Comparison of ENCODE assay signal across 8 cellular contexts in the genomic region with DNA sequence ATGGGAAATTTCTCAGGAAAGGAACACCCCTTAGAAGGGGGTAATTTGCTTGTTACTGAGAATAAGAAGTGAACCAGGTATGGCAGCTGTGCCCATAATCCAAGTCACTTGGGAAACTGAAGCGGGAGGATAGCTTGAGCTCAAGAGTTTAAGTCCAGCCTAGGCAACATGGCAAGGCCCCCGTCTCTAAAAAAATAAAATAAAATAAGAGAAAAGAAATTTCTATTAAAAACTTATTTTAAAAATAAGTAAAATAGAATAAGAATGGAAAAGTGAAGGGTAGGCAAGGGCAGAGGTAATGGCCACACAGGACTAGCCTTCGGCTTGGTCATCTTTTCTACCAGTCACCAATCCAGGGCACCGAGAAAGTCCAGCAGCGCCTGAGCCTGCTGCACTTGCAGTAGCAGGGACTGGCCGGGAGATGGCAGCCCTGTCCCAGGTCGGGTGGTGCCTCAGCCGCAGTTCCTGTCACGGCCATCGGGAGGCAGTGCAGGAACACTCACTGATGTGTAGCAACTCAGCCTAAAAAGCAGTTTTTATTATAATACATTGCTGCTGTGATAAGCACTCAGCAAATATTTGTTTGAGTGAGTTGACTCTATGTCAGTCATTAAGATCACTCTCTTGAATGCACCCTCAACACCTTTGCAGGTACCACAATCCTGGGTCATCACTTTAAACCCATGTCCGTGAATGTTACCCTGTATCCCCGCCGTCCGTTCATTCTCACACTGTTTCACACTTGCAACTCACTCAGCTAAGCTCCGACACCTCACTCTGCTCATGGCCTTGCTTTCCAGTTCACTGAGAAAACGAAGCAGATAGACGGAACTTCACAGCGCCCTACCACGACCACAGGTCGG. TPM values are rescaled to one million over a fixed set of nuclear protein-coding genes. Genes with fewer than 3 reads are reported as not detected.
A peak's percentile ranks its signal among the peaks of the same experiment; 100 is the strongest.
DNase-seq lines count a peak whose midpoint lies in the region; ATAC-seq and TF ChIP-seq lines count a peak whose summit lies in the region.

No MANE protein-coding gene starts in this region.

- H3K4me1 ChIP-seq in right lobe of liver = peaks cover 0 to 10% (median 0%) of the 10 kb centered on the region in 4 donors

- H3K4me3 ChIP-seq in right lobe of liver = no peak overlapping the region

- intact Hi-C loops in right lobe of liver (cut with DNase I) = loop anchor here in 1 of 2 donors (5.0 to 10.0 kb wide), 2 partner anchors 233 to 310 kb away; no protein-coding TSS in a partner anchor

- no peaks in the 10 kb centered on the region for H3K27me3 ChIP-seq in right lobe of liver

- no peaks in the 10 kb centered on the region for H3K36me3 ChIP-seq in right lobe of liver

- TF ChIP-seq POLR2A in right lobe of liver (IDR thresholded peaks at IDR 0.05) = no peak

- DNase-seq in C1 segment of cervical spinal cord (lab: John Stamatoyannopoulos, UW) (peak in 13 of 14 donors; percentile 26 to 90 (median 78)), GM19238 (ENCODE audit: insufficient read length, low spot score) (peak; percentile 54), NCI-H69 (lab: John Stamatoyannopoulos, UW) (peak; percentile 84), dermis blood vessel endothelial cell (peak; percentile 87), right lobe of liver (peak; percentile 89 to 92 (median 90))
- peak; percentile 92 for DNase-seq in activated CD4-positive, alpha-beta T cell treated with anti-CD3 and anti-CD28 coated beads, Interleukin-2, amount 50 U/mL, for 1 hour
- DNase-seq in stimulated activated CD4-positive, alpha-beta T cell treated with anti-CD3 and anti-CD28 coated beads, TNF-alpha, amount 100 ng/mL, for 48 hours (ENCODE audit: low read depth in 3 of 3) = peak; percentile 80 to 88 (median 84)

- no peak overlapping the region for H3K27ac ChIP-seq in right lobe of liver

- ATAC-seq in HG03378 (IDR thresholded peaks at IDR 0.05; ENCODE audit: unreplicated experiment) (peak; percentile 84), right lobe of liver (peak; percentile 100)

- H3K9me3 ChIP-seq in right lobe of liver = no peaks in the 10 kb centered on the region

- WGBS in right lobe of liver (ENCODE audit: insufficient coverage, low coverage, low lambda C conversion rate, missing lambda C conversion rate) = 46% methylated on average over 19 of the region's 20 CpGs

- peak; percentile 100 for TF ChIP-seq CTCF in right lobe of liver (IDR thresholded peaks at IDR 0.05)

RNA-seq across cellular contexts. Expression of a gene that starts 23.2 kb away (rescaled TPM):
- total RNA-seq in dermis blood vessel endothelial cell (not detected in 2 replicates), right lobe of liver (not detected)
